ENCODE assay signal across 1 cellular context in genomic region chr5:170338272-170338671, GRCh38.
TF ChIP-seq lines count a peak whose summit lies in the region.

No MANE protein-coding gene starts in this region.

TF ChIP-seq in H1, 55 proteins besides CTCF, POLR2A, EP300 and RAD21:
- TF ChIP-seq ZNF274 (IDR thresholded peaks at IDR 0.05; ENCODE audit: borderline replicate concordance, extremely low read depth, low read length) (no peak), USF2 (IDR thresholded peaks at IDR 0.05; ENCODE audit: low read length) (no peak), CTBP2 (IDR thresholded peaks at IDR 0.05; ENCODE audit: borderline replicate concordance, insufficient read depth, insufficient read length, low read length) (no peak), ATF2 (IDR thresholded peaks at IDR 0.05; ENCODE audit: low read length) (no peak), SUZ12 (IDR thresholded peaks at IDR 0.05; ENCODE audit: low read length) (no peak), CEBPB (IDR thresholded peaks at IDR 0.05; ENCODE audit: low read depth, low read length) (no peak), RBBP5 (IDR thresholded peaks at IDR 0.05; ENCODE audit: borderline replicate concordance, low read depth, low read length) (no peak), RXRA (IDR thresholded peaks at IDR 0.05; ENCODE audit: insufficient read depth, low read depth, low read length) (no peak), TEAD4 (IDR thresholded peaks at IDR 0.05; ENCODE audit: low read depth, low read length) (no peak), CBX8 (IDR thresholded peaks at IDR 0.05; ENCODE audit: borderline replicate concordance, low read depth, low read length) (no peak), E2F6 (IDR thresholded peaks at IDR 0.05) (no peak), KDM4A (IDR thresholded peaks at IDR 0.05; ENCODE audit: low read depth, low read length, severe bottlenecking) (no peak)
